8 cellular contexts compared by ENCODE assay signal in the genomic region with DNA sequence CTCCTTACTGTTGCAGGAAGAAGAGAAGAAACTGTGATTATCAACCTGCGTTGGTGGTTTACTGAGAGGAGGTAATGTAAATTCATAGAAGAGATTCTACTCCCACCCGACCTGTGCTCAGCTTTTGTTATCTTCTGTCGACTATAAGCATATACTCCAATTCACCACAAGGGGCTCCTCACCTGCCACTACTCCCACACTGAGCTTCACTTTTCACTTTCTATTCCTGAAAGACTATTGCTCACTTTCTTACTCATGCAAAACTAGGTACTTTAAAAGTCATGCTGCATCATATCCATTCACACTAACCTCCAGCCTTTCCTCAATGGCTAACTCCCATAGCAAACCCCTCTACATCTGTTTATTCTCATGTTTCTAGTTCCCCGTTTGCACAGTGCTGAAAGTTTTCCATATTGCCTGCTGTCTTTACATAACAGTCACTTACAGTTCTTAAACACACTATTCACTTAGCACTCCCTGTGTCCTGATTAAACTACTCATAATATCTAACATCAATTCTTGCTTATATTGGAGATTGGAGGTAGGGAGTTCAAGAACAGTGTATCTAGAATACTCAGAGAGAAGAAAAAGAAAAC.
DNase-seq lines count a peak whose midpoint lies in the region; ATAC-seq, FAIRE-seq and TF ChIP-seq lines count a peak whose summit lies in the region.

No MANE protein-coding gene starts in this region.

- H4K20me1 ChIP-seq in PC-9 (ENCODE audit: insufficient read depth), result no peaks in the 10 kb centered on the region

- H3K27me3 ChIP-seq in PC-9 (ENCODE audit: insufficient read depth, low read depth) (no peaks in the 10 kb centered on the region), small intestine (ENCODE audit: control insufficient read depth in 2 of 2, insufficient read depth in 2 of 2, low read length in 2 of 2) (no peaks in the 10 kb centered on the region)

- H3K4me2 ChIP-seq in PC-9, result no peak overlapping the region

- H3K36me3 ChIP-seq in PC-9 (ENCODE audit: low read depth) (no peaks in the 10 kb centered on the region), small intestine (ENCODE audit: control insufficient read depth in 2 of 2, insufficient read depth in 2 of 2, low read length in 2 of 2) (no peaks in the 10 kb centered on the region)

- H3K4me3 ChIP-seq in PC-9 (no peak overlapping the region), fibroblast of the aortic adventitia (ENCODE audit: low read depth, low read length) (no peak overlapping the region), small intestine (ENCODE audit: low read depth in 1 of 2, low read length in 2 of 2) (no peak overlapping the region)

- H3K27ac ChIP-seq in PC-9 (no peak overlapping the region), small intestine (ENCODE audit: low read depth in 1 of 2, low read length in 1 of 2) (no peak overlapping the region)

- 24 to 28% (median 28%) methylated on average over 4 of the region's 4 CpGs for WGBS in small intestine, 3 donors

- no peaks in the 10 kb centered on the region for H3K79me2 ChIP-seq in PC-9 (ENCODE audit: low read depth)

- DNase-seq in GDM1 (lab: John Stamatoyannopoulos, UW), result peak; percentile 14
- DNase-seq in PC-9, result no peak
- DNase-seq in fibroblast of the aortic adventitia (ENCODE audit: low read depth), result peak; percentile 69
- DNase-seq in small intestine, result peak; percentile 4
- DNase-seq in ureter (ENCODE audit: low spot score), result no peak
- no peak for DNase-seq in NCI-H128 (lab: John Stamatoyannopoulos, UW; ENCODE audit: unreplicated experiment)

- CTCF ChIA-PET in PC-9 (lab: Charles Lee), result no interaction called here

- no peak overlapping the region for H2AFZ ChIP-seq in PC-9

- ATAC-seq in GM19438 (IDR thresholded peaks at IDR 0.05; ENCODE audit: low read depth, unreplicated experiment), result peak; percentile 84
- ATAC-seq in HG03196 (IDR thresholded peaks at IDR 0.05; ENCODE audit: unreplicated experiment), result peak; percentile 100

- no peaks in the 10 kb centered on the region for H3F3A ChIP-seq in PC-9 (ENCODE audit: insufficient read depth, low read depth)

- POLR2A ChIA-PET in PC-9 (lab: Charles Lee; ENCODE audit: unreplicated experiment), result interaction anchor here (0.6 kb wide), 1 partner anchor 1045 kb away, joined by 5 read pairs; no protein-coding TSS in a partner anchor

- H3K4me1 ChIP-seq in PC-9 (replicated peaks; ENCODE audit: insufficient read depth) (no peaks in the 10 kb centered on the region), small intestine (ENCODE audit: control insufficient read depth in 2 of 2, insufficient read depth in 1 of 2, low read depth in 1 of 2, low read length in 1 of 2) (no peaks in the 10 kb centered on the region)

- TF ChIP-seq CTCF in PC-9 (conservative IDR thresholded peaks at IDR 0.05), result peak; percentile 63
- TF ChIP-seq CTCF in fibroblast of the aortic adventitia (IDR thresholded peaks at IDR 0.05; ENCODE audit: insufficient read depth, low read length), result peak; percentile 85

- BruUV-seq in PC-9 (replicated peaks; lab: Mats Ljungman, UMichigan), result no TSS peak

- FAIRE-seq in small intestine (lab: Jason Lieb, UNC), result no peak

- H3K9me2 ChIP-seq in PC-9 (ENCODE audit: insufficient read depth), result 0 out of 2 replicates have a peak, but pooled peaks cover 3% of the 10 kb centered on the region

- intact Hi-C loops in PC-9 (cut with micrococcal nuclease; ENCODE audit: unreplicated experiment), result no loop called here

- H3K9me3 ChIP-seq in PC-9 (ENCODE audit: insufficient read depth, low read depth) (peaks cover 24% of the 10 kb centered on the region), small intestine (ENCODE audit: control insufficient read depth, low read depth) (no peaks in the 10 kb centered on the region)

Comparison
In these comparisons a context has a peak if more than half of its experiments do, and no peak if none do; other contexts are left out.
1. DNase-seq: peak in GDM1 (single experiment), fibroblast of the aortic adventitia (single experiment) and small intestine (single experiment); none in PC-9 (0 of 2), ureter (single experiment) and NCI-H128 (single experiment).